2 cellular contexts compared by ENCODE assay signal in the genomic region with DNA sequence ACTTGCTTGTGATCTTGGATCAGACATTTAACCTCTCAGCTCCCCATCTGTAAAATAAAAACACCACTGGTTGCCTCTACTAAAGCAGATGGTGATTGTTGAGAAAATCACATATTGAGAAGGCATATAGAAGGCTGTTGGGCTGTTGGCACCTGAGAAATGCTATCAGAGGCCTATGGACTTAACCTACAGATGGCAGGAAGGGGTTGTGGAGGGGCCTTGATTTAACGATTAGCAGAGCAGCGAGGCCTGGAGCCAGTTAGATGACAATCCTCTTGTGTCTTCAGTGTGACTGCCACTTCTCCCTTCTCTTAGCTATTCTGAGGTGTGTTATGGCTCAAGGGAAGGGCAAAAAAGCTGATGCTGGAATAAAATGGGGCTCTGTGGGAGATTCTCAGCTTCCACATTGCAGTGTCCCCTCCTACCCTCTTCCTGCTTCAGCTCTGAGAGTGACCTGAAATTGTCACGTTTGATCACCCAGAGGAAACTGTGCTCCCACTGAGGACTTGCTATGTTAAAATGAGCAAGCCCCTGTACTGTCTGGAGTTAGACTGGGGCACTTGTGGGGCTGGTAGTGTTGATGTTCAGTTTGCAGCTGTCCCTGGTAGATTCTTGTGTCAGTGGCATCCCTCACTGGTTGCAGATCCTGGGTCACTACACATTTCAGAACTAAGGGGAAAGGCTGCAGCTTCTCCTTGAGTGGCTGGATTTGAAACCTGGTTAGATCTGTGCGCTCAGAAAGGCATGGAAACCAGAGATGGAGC.
TF ChIP-seq lines count a peak whose summit lies in the region.

No MANE protein-coding gene starts in this region.

TF ChIP-seq in H1, 55 proteins besides CTCF, POLR2A, EP300 and RAD21 (continues in another document):
- TF ChIP-seq SIX5 (IDR thresholded peaks at IDR 0.05; ENCODE audit: low read depth, low read length) (no peak), CTBP2 (IDR thresholded peaks at IDR 0.05; ENCODE audit: borderline replicate concordance, insufficient read depth, insufficient read length, low read length) (no peak), CBX5 (IDR thresholded peaks at IDR 0.05; ENCODE audit: low read depth, low read length) (no peak), NRF1 (IDR thresholded peaks at IDR 0.05; ENCODE audit: low read depth, low read length) (no peak), SAP30 (IDR thresholded peaks at IDR 0.05; ENCODE audit: insufficient read depth, insufficient replicate concordance, low read length) (no peak), BCL11A (IDR thresholded peaks at IDR 0.05; ENCODE audit: low read depth in 2 of 2, low read length in 2 of 2) (no peak), BRCA1 (IDR thresholded peaks at IDR 0.05; ENCODE audit: low read depth, low read length) (no peak), ZNF274 (IDR thresholded peaks at IDR 0.05; ENCODE audit: borderline replicate concordance, extremely low read depth, low read length) (no peak), SIRT6 (IDR thresholded peaks at IDR 0.05; ENCODE audit: low read length) (no peak), CREB1 (IDR thresholded peaks at IDR 0.05) (no peak), TEAD4 (IDR thresholded peaks at IDR 0.05; ENCODE audit: low read depth, low read length) (no peak), CEBPB (IDR thresholded peaks at IDR 0.05; ENCODE audit: low read depth, low read length) (no peak), GTF2F1 (IDR thresholded peaks at IDR 0.05; ENCODE audit: borderline replicate concordance, low read depth, low read length) (no peak), TAF1 (IDR thresholded peaks at IDR 0.05; ENCODE audit: low read depth, low read length) (no peak), EGR1 (IDR thresholded peaks at IDR 0.05; ENCODE audit: borderline replicate concordance, low read depth, low read length) (no peak), POLR2AphosphoS5 (IDR thresholded peaks at IDR 0.05; ENCODE audit: low read depth, low read length) (no peak)
- TF ChIP-seq, protein P1, sequence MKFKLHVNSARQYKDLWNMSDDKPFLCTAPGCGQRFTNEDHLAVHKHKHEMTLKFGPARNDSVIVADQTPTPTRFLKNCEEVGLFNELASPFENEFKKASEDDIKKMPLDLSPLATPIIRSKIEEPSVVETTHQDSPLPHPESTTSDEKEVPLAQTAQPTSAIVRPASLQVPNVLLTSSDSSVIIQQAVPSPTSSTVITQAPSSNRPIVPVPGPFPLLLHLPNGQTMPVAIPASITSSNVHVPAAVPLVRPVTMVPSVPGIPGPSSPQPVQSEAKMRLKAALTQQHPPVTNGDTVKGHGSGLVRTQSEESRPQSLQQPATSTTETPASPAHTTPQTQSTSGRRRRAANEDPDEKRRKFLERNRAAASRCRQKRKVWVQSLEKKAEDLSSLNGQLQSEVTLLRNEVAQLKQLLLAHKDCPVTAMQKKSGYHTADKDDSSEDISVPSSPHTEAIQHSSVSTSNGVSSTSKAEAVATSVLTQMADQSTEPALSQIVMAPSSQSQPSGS (IDR thresholded peaks at IDR 0.05; ENCODE audit: low read length) = no peak
- TF ChIP-seq, protein P2, sequence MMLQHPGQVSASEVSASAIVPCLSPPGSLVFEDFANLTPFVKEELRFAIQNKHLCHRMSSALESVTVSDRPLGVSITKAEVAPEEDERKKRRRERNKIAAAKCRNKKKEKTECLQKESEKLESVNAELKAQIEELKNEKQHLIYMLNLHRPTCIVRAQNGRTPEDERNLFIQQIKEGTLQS (IDR thresholded peaks at IDR 0.05; ENCODE audit: insufficient read depth, low read depth, low read length) = no peak
- TF ChIP-seq, protein P3, sequence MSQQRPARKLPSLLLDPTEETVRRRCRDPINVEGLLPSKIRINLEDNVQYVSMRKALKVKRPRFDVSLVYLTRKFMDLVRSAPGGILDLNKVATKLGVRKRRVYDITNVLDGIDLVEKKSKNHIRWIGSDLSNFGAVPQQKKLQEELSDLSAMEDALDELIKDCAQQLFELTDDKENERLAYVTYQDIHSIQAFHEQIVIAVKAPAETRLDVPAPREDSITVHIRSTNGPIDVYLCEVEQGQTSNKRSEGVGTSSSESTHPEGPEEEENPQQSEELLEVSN (IDR thresholded peaks at IDR 0.05) = no peak

TF ChIP-seq in WTC11, 78 proteins besides CTCF, POLR2A, EP300 and RAD21:
- TF ChIP-seq GABPB1 (CRISPR knock-in tag; IDR thresholded peaks at IDR 0.05) = no peak
- no peak for TF ChIP-seq FOXP1 (CRISPR knock-in tag; IDR thresholded peaks at IDR 0.05; ENCODE audit: borderline replicate concordance)
- TF ChIP-seq ZNF317 (CRISPR knock-in tag; IDR thresholded peaks at IDR 0.05; ENCODE audit: borderline replicate concordance, low read depth) = no peak
- TF ChIP-seq, protein P4, sequence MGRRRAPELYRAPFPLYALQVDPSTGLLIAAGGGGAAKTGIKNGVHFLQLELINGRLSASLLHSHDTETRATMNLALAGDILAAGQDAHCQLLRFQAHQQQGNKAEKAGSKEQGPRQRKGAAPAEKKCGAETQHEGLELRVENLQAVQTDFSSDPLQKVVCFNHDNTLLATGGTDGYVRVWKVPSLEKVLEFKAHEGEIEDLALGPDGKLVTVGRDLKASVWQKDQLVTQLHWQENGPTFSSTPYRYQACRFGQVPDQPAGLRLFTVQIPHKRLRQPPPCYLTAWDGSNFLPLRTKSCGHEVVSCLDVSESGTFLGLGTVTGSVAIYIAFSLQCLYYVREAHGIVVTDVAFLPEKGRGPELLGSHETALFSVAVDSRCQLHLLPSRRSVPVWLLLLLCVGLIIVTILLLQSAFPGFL (CRISPR knock-in tag; IDR thresholded peaks at IDR 0.05; ENCODE audit: borderline replicate concordance) = no peak
- no peak for TF ChIP-seq MYBL2 (CRISPR knock-in tag; IDR thresholded peaks at IDR 0.05)
